ENCODE assay signal across 8 cellular contexts in the genomic region with DNA sequence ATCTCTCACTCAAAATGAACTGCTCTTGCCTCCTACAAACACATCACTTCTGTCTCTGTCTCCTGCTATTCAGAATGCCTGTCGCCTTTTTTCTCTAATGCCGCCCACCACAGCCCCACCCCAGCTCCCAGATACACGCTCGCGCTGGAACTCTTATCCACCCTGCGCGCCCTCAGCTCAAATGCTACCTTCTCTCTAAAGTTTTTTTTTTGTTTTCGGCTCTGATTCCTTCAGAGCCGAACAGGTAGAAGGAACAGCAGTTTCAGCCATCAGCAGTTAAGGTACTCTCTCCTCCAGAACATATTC. TPM values are rescaled to one million over a fixed set of nuclear protein-coding genes. Genes with fewer than 3 reads are reported as not detected.
DNase-seq lines count a peak whose midpoint lies in the region; ATAC-seq and TF ChIP-seq lines count a peak whose summit lies in the region.

No MANE protein-coding gene starts in this region.

- TF ChIP-seq EP300 in esophagus muscularis mucosa (IDR thresholded peaks at IDR 0.05), result no peak

- TF ChIP-seq CTCF in activated B cell treated with CpG ODN at 0.5 μM for 24 hours (IDR thresholded peaks at IDR 0.05) (no peak), esophagus muscularis mucosa (IDR thresholded peaks at IDR 0.05) (no peak), osteocyte (IDR thresholded peaks at IDR 0.05) (peak; percentile 16)

- H3K4me1 ChIP-seq in esophagus muscularis mucosa, result peaks cover 25 to 61% (median 58%) of the 10 kb centered on the region in 4 donors

- H3K36me3 Mint-ChIP-seq in activated B cell treated with CpG ODN at 0.5 μM for 24 hours (ENCODE audit: low read depth), result peaks cover 6% of the 10 kb centered on the region
- H3K36me3 Mint-ChIP-seq in osteocyte (ENCODE audit: unreplicated experiment), result no peaks in the 10 kb centered on the region

- H3K9me3 ChIP-seq in esophagus muscularis mucosa, result no peaks in the 10 kb centered on the region

- peak overlapping the region; percentile 67 to 86 (median 75) for H3K4me3 ChIP-seq in esophagus muscularis mucosa

- peaks cover 56% of the 10 kb centered on the region for H3K4me1 Mint-ChIP-seq in activated B cell treated with CpG ODN at 0.5 μM for 24 hours
- peaks cover 42% of the 10 kb centered on the region for H3K4me1 Mint-ChIP-seq in osteocyte (ENCODE audit: unreplicated experiment)

- WGBS in esophagus muscularis mucosa, result 1% methylated on average over 9 of the region's 9 CpGs

- H3K27ac ChIP-seq in esophagus muscularis mucosa (replicated peaks in 1 of 4), result peak overlapping the region; percentile 89 to 96 (median 94)

- H3K27ac Mint-ChIP-seq in activated B cell treated with CpG ODN at 0.5 μM for 24 hours, result peak overlapping the region; percentile 92
- peak overlapping the region; percentile 84 for H3K27ac Mint-ChIP-seq in osteocyte (ENCODE audit: unreplicated experiment)

- H3K27me3 ChIP-seq in esophagus muscularis mucosa, result no peaks in the 10 kb centered on the region

- H3K27me3 Mint-ChIP-seq in activated B cell treated with CpG ODN at 0.5 μM for 24 hours, result no peaks in the 10 kb centered on the region
- no peaks in the 10 kb centered on the region for H3K27me3 Mint-ChIP-seq in osteocyte (ENCODE audit: unreplicated experiment)

- H3K4me3 Mint-ChIP-seq in activated B cell treated with CpG ODN at 0.5 μM for 24 hours (peak overlapping the region; percentile 90), osteocyte (ENCODE audit: unreplicated experiment) (peak overlapping the region; percentile 85)

- ATAC-seq in activated B cell treated with CpG ODN at 0.5 μM for 24 hours (ENCODE audit: low read depth) (no peak), HG03342 (IDR thresholded peaks at IDR 0.05; ENCODE audit: unreplicated experiment) (no peak), HG02588 (IDR thresholded peaks at IDR 0.05; ENCODE audit: unreplicated experiment) (no peak)

- TF ChIP-seq POLR2A in esophagus muscularis mucosa (IDR thresholded peaks at IDR 0.05; ENCODE audit: low read depth), result no peak

- intact Hi-C loops in activated B cell treated with CpG ODN at 0.5 μM for 24 hours (cut with micrococcal nuclease), result loop anchor here (1.0 to 10.0 kb wide), 9 partner anchors 17 to 1472 kb away; a partner anchor contains a TSS
- intact Hi-C loops in esophagus muscularis mucosa (cut with DNase I), result loop anchor here (10.0 kb wide), 1 partner anchor 520 kb away; a partner anchor contains a TSS

- peak; percentile 3 for DNase-seq in NCI-H1436 (lab: John Stamatoyannopoulos, UW)
- no peak for DNase-seq in NCI-H1436 treated with DMSO at 0.1 percent for 48 hours (lab: John Stamatoyannopoulos, UW)
- DNase-seq in activated B cell treated with CpG ODN at 0.5 μM for 24 hours, result no peak
- DNase-seq in esophagus muscularis mucosa (ENCODE audit: extremely low spot score), result no peak
- DNase-seq in osteocyte (ENCODE audit: extremely low spot score, unreplicated experiment), result no peak
- DNase-seq in SW480 (ENCODE audit: low spot score), result no peak

- CTCF ChIA-PET in activated B cell treated with CpG ODN at 0.5 μM for 24 hours (lab: Charles Lee), result interaction anchor here (0.8 to 6.3 kb wide), 13 partner anchors 8 to 605 kb away, joined by 3 to 56 read pairs (median 3); no protein-coding TSS in a partner anchor

- H3K9me3 Mint-ChIP-seq in activated B cell treated with CpG ODN at 0.5 μM for 24 hours (no peaks in the 10 kb centered on the region), osteocyte (ENCODE audit: unreplicated experiment) (no peaks in the 10 kb centered on the region)

- H3K36me3 ChIP-seq in esophagus muscularis mucosa, result no peaks in the 10 kb centered on the region

- POLR2A ChIA-PET in activated B cell treated with CpG ODN at 0.5 μM for 24 hours (lab: Charles Lee), result interaction anchor here (0.8 to 2.9 kb wide), 10 partner anchors 9 to 408 kb away, joined by 3 to 52 read pairs (median 9); a partner anchor contains a TSS

RNA-seq across cellular contexts. Expression of a gene that starts 3.9 kb away (rescaled TPM):
- total RNA-seq in activated B cell treated with CpG ODN at 0.5 μM for 24 hours, result 39.2 and 51.9 TPM in 2 replicates
- total RNA-seq in esophagus muscularis mucosa, result 10 to 100 TPM; 33.3 to 48.6 (median 35.7) TPM
- 35.6 and 36.8 TPM in 2 replicates for total RNA-seq in osteocyte
